In genomic region chr13:112431734-112432133, GRCh38 we compare ENCODE assay signal across 28 cellular contexts. TPM values are rescaled to one million over a fixed set of nuclear protein-coding genes. Genes with fewer than 3 reads are reported as not detected.
"Had no signal": no experiment of that assay in that cellular context is flagged by ENCODE, and none has a peak within 500 bp of the region (broad histone marks: within the 10 kb centered on the region; RNA-seq: fewer than 3 reads in every experiment).

No MANE protein-coding gene starts in this region.

- DNase-seq: activated CD4-positive, alpha-beta T cell treated with anti-CD3 and anti-CD28 coated beads, Interleukin-2, amount 10 ng/mL, durations not matched to agents 24 days and 14 days; activated CD4-positive, alpha-beta T cell treated with anti-CD3 and anti-CD28 coated beads, Interleukin-2, amount 50 U/mL, for 4 hours; activated CD8-positive, alpha-beta memory T cell treated with anti-CD3 and anti-CD28 coated beads, Interleukin-2, amount 10 ng/mL, durations not matched to agents 7 days and 5 days; activated naive CD4-positive, alpha-beta T cell; activated naive CD8-positive, alpha-beta T cell treated with anti-CD3 and anti-CD28 coated beads, Interleukin-2, amount 10 ng/mL, durations not matched to agents 7 days and 5 days; activated T-cell treated with anti-CD3 and anti-CD28 coated beads, Interleukin-2, amount 50 U/mL, for 1 hour; activated T-cell treated with anti-CD3 and anti-CD28 coated beads, Interleukin-2, amount 50 U/mL, for 72 hours; amygdala; MM.1S; MV-4-11; NCI-H1092; NCI-H1436 treated with DMSO at 0.1 percent for 48 hours; NCI-H1694 treated with DMSO at 0.1 percent for 48 hours; NCI-H2029; NCI-H446 treated with DMSO at 0.1 percent for 48 hours; NCI-H524 treated with DMSO at 0.1 percent for 48 hours; SHP77; SJCRH30 had no signal

- H3K36me3 Mint-ChIP-seq: activated CD8-positive, alpha-beta memory T cell treated with anti-CD3 and anti-CD28 coated beads, Interleukin-2, amount 10 ng/mL, durations not matched to agents 7 days and 5 days; activated naive CD4-positive, alpha-beta T cell treated with anti-CD3 and anti-CD28 coated beads, Interleukin-2, amount 50 U/mL, for 24 hours; activated naive CD8-positive, alpha-beta T cell treated with anti-CD3 and anti-CD28 coated beads, Interleukin-2, amount 10 ng/mL, durations not matched to agents 7 days and 5 days had no signal

- H3K27ac Mint-ChIP-seq: activated CD4-positive, alpha-beta T cell treated with anti-CD3 and anti-CD28 coated beads, Interleukin-2, amount 10 ng/mL, durations not matched to agents 24 days and 14 days; activated CD8-positive, alpha-beta memory T cell treated with anti-CD3 and anti-CD28 coated beads, Interleukin-2, amount 10 ng/mL, durations not matched to agents 7 days and 5 days; activated naive CD4-positive, alpha-beta T cell treated with anti-CD3 and anti-CD28 coated beads, Interleukin-2, amount 50 U/mL, for 24 hours; activated naive CD8-positive, alpha-beta T cell treated with anti-CD3 and anti-CD28 coated beads, Interleukin-2, amount 10 ng/mL, durations not matched to agents 7 days and 5 days; activated T-cell treated with anti-CD3 and anti-CD28 coated beads, Interleukin-2, amount 50 U/mL, for 72 hours; activated T-helper 17 cell treated with anti-CD3 and anti-CD28 coated beads, Interleukin-2, amount 50 U/mL, for 72 hours; T-helper 1 cell treated with Interleukin-12 subunit alpha and Interleukin-12 subunit beta and Interleukin-4 antibody, amounts not matched to agents 30 μg/mL and 1 μg/mL, for 36 hours; T-helper 2 cell treated with Interferon-gamma antibody and Interleukin-4, amounts not matched to agents 5 μg/mL and 100 μg/mL, for 36 hours had no signal

- H3K27me3 Mint-ChIP-seq: activated CD4-positive, alpha-beta T cell treated with anti-CD3 and anti-CD28 coated beads, Interleukin-2, amount 10 ng/mL, durations not matched to agents 24 days and 14 days had no signal

- H3K4me3 Mint-ChIP-seq: activated CD4-positive, alpha-beta T cell treated with anti-CD3 and anti-CD28 coated beads, Interleukin-2, amount 10 ng/mL, durations not matched to agents 24 days and 14 days; activated CD8-positive, alpha-beta memory T cell treated with anti-CD3 and anti-CD28 coated beads, Interleukin-2, amount 10 ng/mL, durations not matched to agents 7 days and 5 days; activated naive CD4-positive, alpha-beta T cell treated with anti-CD3 and anti-CD28 coated beads, Interleukin-2, amount 50 U/mL, for 24 hours; activated naive CD8-positive, alpha-beta T cell treated with anti-CD3 and anti-CD28 coated beads, Interleukin-2, amount 10 ng/mL, durations not matched to agents 7 days and 5 days; activated T-cell treated with anti-CD3 and anti-CD28 coated beads, Interleukin-2, amount 50 U/mL, for 72 hours; activated T-helper 17 cell treated with anti-CD3 and anti-CD28 coated beads, Interleukin-2, amount 50 U/mL, for 72 hours; central memory CD8-positive, alpha-beta T cell; T-helper 1 cell treated with Interleukin-12 subunit alpha and Interleukin-12 subunit beta and Interleukin-4 antibody, amounts not matched to agents 30 μg/mL and 1 μg/mL, for 36 hours; T-helper 2 cell treated with Interferon-gamma antibody and Interleukin-4, amounts not matched to agents 5 μg/mL and 100 μg/mL, for 36 hours had no signal

- H3K4me1 Mint-ChIP-seq: activated CD4-positive, alpha-beta T cell treated with anti-CD3 and anti-CD28 coated beads, Interleukin-2, amount 10 ng/mL, durations not matched to agents 24 days and 14 days; activated CD8-positive, alpha-beta memory T cell treated with anti-CD3 and anti-CD28 coated beads, Interleukin-2, amount 10 ng/mL, durations not matched to agents 7 days and 5 days; activated naive CD4-positive, alpha-beta T cell treated with anti-CD3 and anti-CD28 coated beads, Interleukin-2, amount 50 U/mL, for 24 hours; activated naive CD8-positive, alpha-beta T cell treated with anti-CD3 and anti-CD28 coated beads, Interleukin-2, amount 10 ng/mL, durations not matched to agents 7 days and 5 days; activated T-helper 17 cell treated with anti-CD3 and anti-CD28 coated beads, Interleukin-2, amount 50 U/mL, for 72 hours; central memory CD8-positive, alpha-beta T cell had no signal

- ATAC-seq: activated CD8-positive, alpha-beta memory T cell treated with anti-CD3 and anti-CD28 coated beads, Interleukin-2, amount 10 ng/mL, durations not matched to agents 7 days and 5 days; activated T-cell treated with anti-CD3 and anti-CD28 coated beads, Interleukin-2, amount 50 U/mL, for 72 hours; activated T-helper 17 cell treated with anti-CD3 and anti-CD28 coated beads, Interleukin-2, amount 50 U/mL, for 72 hours; Panc1 had no signal

RNA-seq across cellular contexts. Expression of gene SPACA7, which starts 55.6 kb away (rescaled TPM):
- total RNA-seq: activated CD4-positive, alpha-beta T cell treated with anti-CD3 and anti-CD28 coated beads, Interleukin-2, amount 10 ng/mL, durations not matched to agents 24 days and 14 days; activated CD8-positive, alpha-beta memory T cell treated with anti-CD3 and anti-CD28 coated beads, Interleukin-2, amount 10 ng/mL, durations not matched to agents 7 days and 5 days; activated naive CD8-positive, alpha-beta T cell treated with anti-CD3 and anti-CD28 coated beads, Interleukin-2, amount 10 ng/mL, durations not matched to agents 7 days and 5 days; activated T-cell treated with anti-CD3 and anti-CD28 coated beads, Interleukin-2, amount 50 U/mL, for 72 hours; activated T-helper 17 cell treated with anti-CD3 and anti-CD28 coated beads, Interleukin-2, amount 50 U/mL, for 72 hours; ascending aorta; cardiac muscle cell; LHCN-M2; RPMI7951; SJCRH30 had no signal
